In the genomic region with DNA sequence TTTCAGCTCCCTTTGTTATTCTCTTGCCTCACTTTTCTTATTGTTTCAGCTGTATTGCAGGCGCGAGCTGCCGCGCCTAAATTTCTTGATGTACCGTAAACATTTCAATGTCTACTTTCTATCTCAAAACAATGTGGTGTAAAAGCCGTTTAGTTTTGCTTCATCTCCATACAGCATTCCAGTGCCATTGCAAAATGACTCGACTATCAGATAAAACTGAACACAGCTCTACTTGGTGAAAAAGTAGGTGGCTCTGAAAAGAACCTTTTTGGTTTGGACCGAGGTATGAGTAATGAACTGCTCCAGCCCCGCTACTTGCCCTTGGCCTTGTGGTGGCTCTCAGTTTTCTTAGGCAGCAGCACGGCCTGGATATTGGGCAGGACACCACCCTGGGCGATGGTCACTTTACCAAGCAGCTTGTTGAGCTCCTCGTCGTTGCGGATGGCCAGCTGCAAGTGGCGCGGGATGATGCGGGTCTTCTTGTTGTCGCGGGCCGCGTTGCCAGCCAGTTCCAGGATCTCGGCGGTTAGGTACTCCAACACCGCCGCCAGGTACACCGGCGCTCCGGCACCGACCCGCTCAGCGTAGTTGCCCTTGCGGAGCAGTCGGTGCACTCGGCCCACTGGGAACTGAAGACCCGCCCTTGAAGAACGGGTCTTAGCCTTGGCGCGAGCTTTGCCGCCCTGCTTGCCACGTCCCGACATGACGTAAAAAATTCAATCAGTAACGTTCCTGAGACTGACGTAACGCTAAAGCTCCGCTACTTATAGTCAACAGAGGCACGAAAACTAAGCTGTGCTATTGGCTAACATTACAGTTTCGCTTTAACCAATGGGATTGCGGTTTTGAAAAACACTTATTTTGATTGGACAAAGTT, we compare ENCODE assay signal across 1 cellular context.
TF ChIP-seq lines count a peak whose summit lies in the region.

No MANE protein-coding gene starts in this region.

TF ChIP-seq in K562, 482 proteins besides CTCF, POLR2A, EP300 and RAD21 (continued from another document and continues in another):
- TF ChIP-seq, protein P1, sequence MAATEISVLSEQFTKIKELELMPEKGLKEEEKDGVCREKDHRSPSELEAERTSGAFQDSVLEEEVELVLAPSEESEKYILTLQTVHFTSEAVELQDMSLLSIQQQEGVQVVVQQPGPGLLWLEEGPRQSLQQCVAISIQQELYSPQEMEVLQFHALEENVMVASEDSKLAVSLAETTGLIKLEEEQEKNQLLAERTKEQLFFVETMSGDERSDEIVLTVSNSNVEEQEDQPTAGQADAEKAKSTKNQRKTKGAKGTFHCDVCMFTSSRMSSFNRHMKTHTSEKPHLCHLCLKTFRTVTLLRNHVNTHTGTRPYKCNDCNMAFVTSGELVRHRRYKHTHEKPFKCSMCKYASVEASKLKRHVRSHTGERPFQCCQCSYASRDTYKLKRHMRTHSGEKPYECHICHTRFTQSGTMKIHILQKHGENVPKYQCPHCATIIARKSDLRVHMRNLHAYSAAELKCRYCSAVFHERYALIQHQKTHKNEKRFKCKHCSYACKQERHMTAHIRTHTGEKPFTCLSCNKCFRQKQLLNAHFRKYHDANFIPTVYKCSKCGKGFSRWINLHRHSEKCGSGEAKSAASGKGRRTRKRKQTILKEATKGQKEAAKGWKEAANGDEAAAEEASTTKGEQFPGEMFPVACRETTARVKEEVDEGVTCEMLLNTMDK (IDR thresholded peaks at IDR 0.05; ENCODE audit: borderline replicate concordance, insufficient read depth, low read depth, low read length, poor library complexity, severe bottlenecking): peak; percentile 28
- TF ChIP-seq MYC (IDR thresholded peaks at IDR 0.05; ENCODE audit: low read depth, low read length) (peak; percentile 71), MYC (CRISPR knock-in tag; IDR thresholded peaks at IDR 0.05; ENCODE audit: borderline replicate concordance, low read depth) (no peak; the same call in 1 of the 2 replicates), FOXP1 (CRISPR knock-in tag; IDR thresholded peaks at IDR 0.05) (peak; percentile 94; the same call in 1 of the 2 replicates), ZFP36 (IDR thresholded peaks at IDR 0.05; ENCODE audit: low read depth, low read length, partially characterized antibody) (no peak), ZNF23 (CRISPR knock-in tag; IDR thresholded peaks at IDR 0.05) (no peak), SPI1 (IDR thresholded peaks at IDR 0.05; ENCODE audit: borderline replicate concordance, low read depth, low read length) (no peak), ZNF232 (CRISPR knock-in tag; IDR thresholded peaks at IDR 0.05) (0 out of 2 replicates have a peak, but pooled peaks have one; percentile 69), KAT8 (IDR thresholded peaks at IDR 0.05; ENCODE audit: low read depth) (no peak), PCBP1 (IDR thresholded peaks at IDR 0.05; ENCODE audit: low read depth, low read length, poor library complexity, severe bottlenecking) (peak; percentile 86), FOXA3 (CRISPR knock-in tag; conservative IDR thresholded peaks at IDR 0.05 in 1 of 2, IDR thresholded peaks at IDR 0.05 in 1 of 2) (peak; percentile 1 to 71; a peak in 2 of 4 replicates), ZKSCAN1 (IDR thresholded peaks at IDR 0.05; ENCODE audit: low read depth, low read length) (peak; percentile 80), CSDE1 (IDR thresholded peaks at IDR 0.05) (peak in 1 of 2 experiments; percentile 85; a peak in 2 of 4 replicates), NRF1 (conservative IDR thresholded peaks at IDR 0.05 in 1 of 2, IDR thresholded peaks at IDR 0.05 in 1 of 2) (no peak), NR3C1 (CRISPR knock-in tag; IDR thresholded peaks at IDR 0.05) (no peak), ZNF140 (CRISPR knock-in tag; IDR thresholded peaks at IDR 0.05) (no peak; the same call in 1 of the 2 replicates), NFE2 (IDR thresholded peaks at IDR 0.05; ENCODE audit: low read depth) (no peak), ZNF311 (CRISPR knock-in tag; IDR thresholded peaks at IDR 0.05) (no peak), HLTF (IDR thresholded peaks at IDR 0.05) (no peak), TEAD2 (tag; IDR thresholded peaks at IDR 0.05) (no peak), YY1 (IDR thresholded peaks at IDR 0.05; ENCODE audit: borderline replicate concordance in 1 of 3, control insufficient read depth in 1 of 3, extremely low read depth in 1 of 3, insufficient read depth in 3 of 3, insufficient read length in 1 of 3, insufficient replicate concordance in 2 of 3, low read depth in 1 of 3, low read length in 2 of 3) (peak in 2 of 3 experiments; percentile 40 to 78), RHOXF2B (CRISPR knock-in tag; conservative IDR thresholded peaks at IDR 0.05) (no peak), CBX3 (IDR thresholded peaks at IDR 0.05; ENCODE audit: borderline replicate concordance in 1 of 2, low read length in 2 of 2) (peak in 1 of 2 experiments; percentile 71; a peak in 2 of 3 replicates), ZNF436 (CRISPR knock-in tag; IDR thresholded peaks at IDR 0.05) (no peak), EZH2 (IDR thresholded peaks at IDR 0.05; ENCODE audit: borderline replicate concordance, low read depth, low read length) (no peak), MTA3 (IDR thresholded peaks at IDR 0.05; ENCODE audit: borderline replicate concordance) (peak; percentile 100), RCOR1 (IDR thresholded peaks at IDR 0.05; ENCODE audit: borderline replicate concordance in 1 of 2, low read depth in 2 of 2, low read length in 2 of 2) (peak in 1 of 2 experiments; percentile 65; a peak in 1 of 4 replicates), KAT7 (CRISPR knock-in tag; IDR thresholded peaks at IDR 0.05; ENCODE audit: borderline replicate concordance) (peak; percentile 97), ATF7 (IDR thresholded peaks at IDR 0.05) (peak; percentile 99), BRF1 (IDR thresholded peaks at IDR 0.05; ENCODE audit: borderline replicate concordance, extremely low read depth, insufficient read length) (no peak), MYNN (IDR thresholded peaks at IDR 0.05) (no peak), MYNN (CRISPR knock-in tag; IDR thresholded peaks at IDR 0.05) (no peak)
- TF ChIP-seq, protein P2, sequence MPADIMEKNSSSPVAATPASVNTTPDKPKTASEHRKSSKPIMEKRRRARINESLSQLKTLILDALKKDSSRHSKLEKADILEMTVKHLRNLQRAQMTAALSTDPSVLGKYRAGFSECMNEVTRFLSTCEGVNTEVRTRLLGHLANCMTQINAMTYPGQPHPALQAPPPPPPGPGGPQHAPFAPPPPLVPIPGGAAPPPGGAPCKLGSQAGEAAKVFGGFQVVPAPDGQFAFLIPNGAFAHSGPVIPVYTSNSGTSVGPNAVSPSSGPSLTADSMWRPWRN (IDR thresholded peaks at IDR 0.05; ENCODE audit: low read depth): no peak
- TF ChIP-seq, protein P3, sequence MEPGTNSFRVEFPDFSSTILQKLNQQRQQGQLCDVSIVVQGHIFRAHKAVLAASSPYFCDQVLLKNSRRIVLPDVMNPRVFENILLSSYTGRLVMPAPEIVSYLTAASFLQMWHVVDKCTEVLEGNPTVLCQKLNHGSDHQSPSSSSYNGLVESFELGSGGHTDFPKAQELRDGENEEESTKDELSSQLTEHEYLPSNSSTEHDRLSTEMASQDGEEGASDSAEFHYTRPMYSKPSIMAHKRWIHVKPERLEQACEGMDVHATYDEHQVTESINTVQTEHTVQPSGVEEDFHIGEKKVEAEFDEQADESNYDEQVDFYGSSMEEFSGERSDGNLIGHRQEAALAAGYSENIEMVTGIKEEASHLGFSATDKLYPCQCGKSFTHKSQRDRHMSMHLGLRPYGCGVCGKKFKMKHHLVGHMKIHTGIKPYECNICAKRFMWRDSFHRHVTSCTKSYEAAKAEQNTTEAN (CRISPR knock-in tag; IDR thresholded peaks at IDR 0.05): peak; percentile 89
- TF ChIP-seq, protein P4, sequence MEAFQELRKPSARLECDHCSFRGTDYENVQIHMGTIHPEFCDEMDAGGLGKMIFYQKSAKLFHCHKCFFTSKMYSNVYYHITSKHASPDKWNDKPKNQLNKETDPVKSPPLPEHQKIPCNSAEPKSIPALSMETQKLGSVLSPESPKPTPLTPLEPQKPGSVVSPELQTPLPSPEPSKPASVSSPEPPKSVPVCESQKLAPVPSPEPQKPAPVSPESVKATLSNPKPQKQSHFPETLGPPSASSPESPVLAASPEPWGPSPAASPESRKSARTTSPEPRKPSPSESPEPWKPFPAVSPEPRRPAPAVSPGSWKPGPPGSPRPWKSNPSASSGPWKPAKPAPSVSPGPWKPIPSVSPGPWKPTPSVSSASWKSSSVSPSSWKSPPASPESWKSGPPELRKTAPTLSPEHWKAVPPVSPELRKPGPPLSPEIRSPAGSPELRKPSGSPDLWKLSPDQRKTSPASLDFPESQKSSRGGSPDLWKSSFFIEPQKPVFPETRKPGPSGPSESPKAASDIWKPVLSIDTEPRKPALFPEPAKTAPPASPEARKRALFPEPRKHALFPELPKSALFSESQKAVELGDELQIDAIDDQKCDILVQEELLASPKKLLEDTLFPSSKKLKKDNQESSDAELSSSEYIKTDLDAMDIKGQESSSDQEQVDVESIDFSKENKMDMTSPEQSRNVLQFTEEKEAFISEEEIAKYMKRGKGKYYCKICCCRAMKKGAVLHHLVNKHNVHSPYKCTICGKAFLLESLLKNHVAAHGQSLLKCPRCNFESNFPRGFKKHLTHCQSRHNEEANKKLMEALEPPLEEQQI (IDR thresholded peaks at IDR 0.05): no peak; the same call in 1 of the 2 replicates
- TF ChIP-seq, protein P5, sequence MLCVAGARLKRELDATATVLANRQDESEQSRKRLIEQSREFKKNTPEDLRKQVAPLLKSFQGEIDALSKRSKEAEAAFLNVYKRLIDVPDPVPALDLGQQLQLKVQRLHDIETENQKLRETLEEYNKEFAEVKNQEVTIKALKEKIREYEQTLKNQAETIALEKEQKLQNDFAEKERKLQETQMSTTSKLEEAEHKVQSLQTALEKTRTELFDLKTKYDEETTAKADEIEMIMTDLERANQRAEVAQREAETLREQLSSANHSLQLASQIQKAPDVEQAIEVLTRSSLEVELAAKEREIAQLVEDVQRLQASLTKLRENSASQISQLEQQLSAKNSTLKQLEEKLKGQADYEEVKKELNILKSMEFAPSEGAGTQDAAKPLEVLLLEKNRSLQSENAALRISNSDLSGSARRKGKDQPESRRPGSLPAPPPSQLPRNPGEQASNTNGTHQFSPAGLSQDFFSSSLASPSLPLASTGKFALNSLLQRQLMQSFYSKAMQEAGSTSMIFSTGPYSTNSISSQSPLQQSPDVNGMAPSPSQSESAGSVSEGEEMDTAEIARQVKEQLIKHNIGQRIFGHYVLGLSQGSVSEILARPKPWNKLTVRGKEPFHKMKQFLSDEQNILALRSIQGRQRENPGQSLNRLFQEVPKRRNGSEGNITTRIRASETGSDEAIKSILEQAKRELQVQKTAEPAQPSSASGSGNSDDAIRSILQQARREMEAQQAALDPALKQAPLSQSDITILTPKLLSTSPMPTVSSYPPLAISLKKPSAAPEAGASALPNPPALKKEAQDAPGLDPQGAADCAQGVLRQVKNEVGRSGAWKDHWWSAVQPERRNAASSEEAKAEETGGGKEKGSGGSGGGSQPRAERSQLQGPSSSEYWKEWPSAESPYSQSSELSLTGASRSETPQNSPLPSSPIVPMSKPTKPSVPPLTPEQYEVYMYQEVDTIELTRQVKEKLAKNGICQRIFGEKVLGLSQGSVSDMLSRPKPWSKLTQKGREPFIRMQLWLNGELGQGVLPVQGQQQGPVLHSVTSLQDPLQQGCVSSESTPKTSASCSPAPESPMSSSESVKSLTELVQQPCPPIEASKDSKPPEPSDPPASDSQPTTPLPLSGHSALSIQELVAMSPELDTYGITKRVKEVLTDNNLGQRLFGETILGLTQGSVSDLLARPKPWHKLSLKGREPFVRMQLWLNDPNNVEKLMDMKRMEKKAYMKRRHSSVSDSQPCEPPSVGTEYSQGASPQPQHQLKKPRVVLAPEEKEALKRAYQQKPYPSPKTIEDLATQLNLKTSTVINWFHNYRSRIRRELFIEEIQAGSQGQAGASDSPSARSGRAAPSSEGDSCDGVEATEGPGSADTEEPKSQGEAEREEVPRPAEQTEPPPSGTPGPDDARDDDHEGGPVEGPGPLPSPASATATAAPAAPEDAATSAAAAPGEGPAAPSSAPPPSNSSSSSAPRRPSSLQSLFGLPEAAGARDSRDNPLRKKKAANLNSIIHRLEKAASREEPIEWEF (CRISPR knock-in tag; IDR thresholded peaks at IDR 0.05): no peak
- TF ChIP-seq, protein P6, sequence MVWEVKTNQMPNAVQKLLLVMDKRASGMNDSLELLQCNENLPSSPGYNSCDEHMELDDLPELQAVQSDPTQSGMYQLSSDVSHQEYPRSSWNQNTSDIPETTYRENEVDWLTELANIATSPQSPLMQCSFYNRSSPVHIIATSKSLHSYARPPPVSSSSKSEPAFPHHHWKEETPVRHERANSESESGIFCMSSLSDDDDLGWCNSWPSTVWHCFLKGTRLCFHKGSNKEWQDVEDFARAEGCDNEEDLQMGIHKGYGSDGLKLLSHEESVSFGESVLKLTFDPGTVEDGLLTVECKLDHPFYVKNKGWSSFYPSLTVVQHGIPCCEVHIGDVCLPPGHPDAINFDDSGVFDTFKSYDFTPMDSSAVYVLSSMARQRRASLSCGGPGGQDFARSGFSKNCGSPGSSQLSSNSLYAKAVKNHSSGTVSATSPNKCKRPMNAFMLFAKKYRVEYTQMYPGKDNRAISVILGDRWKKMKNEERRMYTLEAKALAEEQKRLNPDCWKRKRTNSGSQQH (CRISPR knock-in tag; IDR thresholded peaks at IDR 0.05): peak; percentile 42; the same call in 1 of the 2 replicates
- TF ChIP-seq, protein P7, sequence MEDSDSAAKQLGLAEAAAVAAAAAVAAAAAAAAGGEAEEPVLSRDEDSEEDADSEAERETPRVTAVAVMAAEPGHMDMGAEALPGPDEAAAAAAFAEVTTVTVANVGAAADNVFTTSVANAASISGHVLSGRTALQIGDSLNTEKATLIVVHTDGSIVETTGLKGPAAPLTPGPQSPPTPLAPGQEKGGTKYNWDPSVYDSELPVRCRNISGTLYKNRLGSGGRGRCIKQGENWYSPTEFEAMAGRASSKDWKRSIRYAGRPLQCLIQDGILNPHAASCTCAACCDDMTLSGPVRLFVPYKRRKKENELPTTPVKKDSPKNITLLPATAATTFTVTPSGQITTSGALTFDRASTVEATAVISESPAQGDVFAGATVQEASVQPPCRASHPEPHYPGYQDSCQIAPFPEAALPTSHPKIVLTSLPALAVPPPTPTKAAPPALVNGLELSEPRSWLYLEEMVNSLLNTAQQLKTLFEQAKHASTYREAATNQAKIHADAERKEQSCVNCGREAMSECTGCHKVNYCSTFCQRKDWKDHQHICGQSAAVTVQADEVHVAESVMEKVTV (CRISPR knock-in tag; IDR thresholded peaks at IDR 0.05): 0 out of 2 replicates have a peak, but pooled peaks have one; percentile 19
- TF ChIP-seq, protein P8, sequence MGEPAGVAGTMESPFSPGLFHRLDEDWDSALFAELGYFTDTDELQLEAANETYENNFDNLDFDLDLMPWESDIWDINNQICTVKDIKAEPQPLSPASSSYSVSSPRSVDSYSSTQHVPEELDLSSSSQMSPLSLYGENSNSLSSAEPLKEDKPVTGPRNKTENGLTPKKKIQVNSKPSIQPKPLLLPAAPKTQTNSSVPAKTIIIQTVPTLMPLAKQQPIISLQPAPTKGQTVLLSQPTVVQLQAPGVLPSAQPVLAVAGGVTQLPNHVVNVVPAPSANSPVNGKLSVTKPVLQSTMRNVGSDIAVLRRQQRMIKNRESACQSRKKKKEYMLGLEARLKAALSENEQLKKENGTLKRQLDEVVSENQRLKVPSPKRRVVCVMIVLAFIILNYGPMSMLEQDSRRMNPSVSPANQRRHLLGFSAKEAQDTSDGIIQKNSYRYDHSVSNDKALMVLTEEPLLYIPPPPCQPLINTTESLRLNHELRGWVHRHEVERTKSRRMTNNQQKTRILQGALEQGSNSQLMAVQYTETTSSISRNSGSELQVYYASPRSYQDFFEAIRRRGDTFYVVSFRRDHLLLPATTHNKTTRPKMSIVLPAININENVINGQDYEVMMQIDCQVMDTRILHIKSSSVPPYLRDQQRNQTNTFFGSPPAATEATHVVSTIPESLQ (CRISPR knock-in tag; IDR thresholded peaks at IDR 0.05): peak; percentile 78; the same call in 1 of the 2 replicates
